In genomic region chr2:234816056-234816455, GRCh38 we compare ENCODE assay signal across 29 cellular contexts.
DNase-seq lines count a peak whose midpoint lies in the region; ATAC-seq, FAIRE-seq and TF ChIP-seq lines count a peak whose summit lies in the region.
"Had no signal": no experiment of that assay in that cellular context is flagged by ENCODE, and none has a peak within 500 bp of the region (broad histone marks: within the 10 kb centered on the region; RNA-seq: fewer than 3 reads in every experiment).

No MANE protein-coding gene starts in this region.

- H3K18ac ChIP-seq in mesendoderm (ENCODE audit: low read length) = no peak overlapping the region

- H3K4me1 ChIP-seq in pancreas (no peaks in the 10 kb centered on the region), mesendoderm (ENCODE audit: control insufficient read depth, low read depth, low read length) (no peaks in the 10 kb centered on the region), foreskin keratinocyte (no peaks in the 10 kb centered on the region)

- peak overlapping the region; percentile 45 for H3K27ac Mint-ChIP-seq in endothelial cell (ENCODE audit: unreplicated experiment)
- H3K27ac Mint-ChIP-seq in nephron progenitor cell = peak overlapping the region; percentile 58
- no peak overlapping the region for H3K27ac Mint-ChIP-seq in type B pancreatic cell
- H3K27ac Mint-ChIP-seq: IgD-negative memory B cell had no signal

- intact Hi-C loops in pancreas (cut with DNase I) = no loop called here

- no peak overlapping the region for H2BK15ac ChIP-seq in mesendoderm (replicated peaks; ENCODE audit: low read depth)

- H2BK5ac ChIP-seq in mesendoderm (ENCODE audit: low read length) = no peak overlapping the region

- no peak overlapping the region for H3K4me3 ChIP-seq in pancreas
- H3K4me3 ChIP-seq in mesendoderm (ENCODE audit: low read length) = no peak overlapping the region
- H3K4me3 ChIP-seq: PC-9 had no signal

- no peak overlapping the region for H3K23ac ChIP-seq in mesendoderm (ENCODE audit: low read length)

- H3K27me3 Mint-ChIP-seq in endothelial cell (ENCODE audit: unreplicated experiment) (peaks cover 5% of the 10 kb centered on the region), nephron progenitor cell (ENCODE audit: low read depth, poor library complexity) (peaks cover 4% of the 10 kb centered on the region), type B pancreatic cell (peaks cover 3% of the 10 kb centered on the region)

- TF ChIP-seq CTCF in endothelial cell (IDR thresholded peaks at IDR 0.05; ENCODE audit: unreplicated experiment) (no peak), nephron progenitor cell (IDR thresholded peaks at IDR 0.05) (no peak), type B pancreatic cell (conservative IDR thresholded peaks at IDR 0.05) (no peak), pancreas (IDR thresholded peaks at IDR 0.05) (no peak), foreskin keratinocyte (conservative IDR thresholded peaks at IDR 0.05) (no peak)

- no peak overlapping the region for H4K8ac ChIP-seq in mesendoderm (ENCODE audit: low read depth, low read length)

- H3K36me3 Mint-ChIP-seq in endothelial cell (ENCODE audit: low read depth, unreplicated experiment) (peaks cover 2% of the 10 kb centered on the region), nephron progenitor cell (ENCODE audit: low read depth) (no peaks in the 10 kb centered on the region), type B pancreatic cell (no peaks in the 10 kb centered on the region)
- H3K36me3 Mint-ChIP-seq: IgD-negative memory B cell had no signal

- no peak overlapping the region for H2BK120ac ChIP-seq in mesendoderm (ENCODE audit: low read depth, low read length)

- H3K9me3 Mint-ChIP-seq in endothelial cell (ENCODE audit: unreplicated experiment) (no peaks in the 10 kb centered on the region), nephron progenitor cell (no peaks in the 10 kb centered on the region), type B pancreatic cell (no peaks in the 10 kb centered on the region)
- H3K9me3 Mint-ChIP-seq: IgD-negative memory B cell had no signal

- H3K9ac ChIP-seq in mesendoderm (ENCODE audit: low read length) = no peak overlapping the region

- no peak overlapping the region for H3K4me2 ChIP-seq in mesendoderm (ENCODE audit: low read length)
- H3K4me2 ChIP-seq: PC-9 had no signal

- H3K56ac ChIP-seq in mesendoderm (ENCODE audit: low read length) = no peak overlapping the region

- no peaks in the 10 kb centered on the region for H3K36me3 ChIP-seq in pancreas
- no peaks in the 10 kb centered on the region for H3K36me3 ChIP-seq in mesendoderm (ENCODE audit: control insufficient read depth, insufficient read depth, low read length)

- peaks cover 26% of the 10 kb centered on the region for H3K4me1 Mint-ChIP-seq in endothelial cell (ENCODE audit: unreplicated experiment)
- H3K4me1 Mint-ChIP-seq in nephron progenitor cell = peaks cover 34% of the 10 kb centered on the region
- peaks cover 5% of the 10 kb centered on the region for H3K4me1 Mint-ChIP-seq in type B pancreatic cell (ENCODE audit: unreplicated experiment)

- 77 to 87% methylated on average over 4 of the region's 4 CpGs for WGBS in pancreas, 2 donors
- no CpG with 5 or more reads among the region's 4 CpGs for WGBS in mesendoderm (ENCODE audit: extremely low coverage, insufficient coverage, low lambda C conversion rate)

- no peak for FAIRE-seq in pancreas (lab: Jason Lieb, UNC)
- FAIRE-seq: D721Med, GM18507, HTR-8/SVneo had no signal

- H2AK5ac ChIP-seq in mesendoderm (ENCODE audit: low read length) = no peak overlapping the region

- H3K79me2 ChIP-seq in mesendoderm (ENCODE audit: control insufficient read depth, insufficient read depth, low read length) = no peaks in the 10 kb centered on the region

- ATAC-seq in pancreas = no peak
- ATAC-seq in foreskin keratinocyte = no peak
- ATAC-seq: SK-N-SH treated with all-trans-retinoic acid at 6 μM for 48 hours had no signal

- no peak overlapping the region for H3K27ac ChIP-seq in pancreas
- no peak overlapping the region for H3K27ac ChIP-seq in mesendoderm (ENCODE audit: low read depth, low read length)
- no peak overlapping the region for H3K27ac ChIP-seq in foreskin keratinocyte
- H3K27ac ChIP-seq: 22Rv1, C4-2B, PC-9, RWPE1 had no signal

- H4K5ac ChIP-seq in mesendoderm (ENCODE audit: low read length) = no peak overlapping the region

- H3K9me3 ChIP-seq in pancreas = no peaks in the 10 kb centered on the region

- no peak overlapping the region for H3K4me3 Mint-ChIP-seq in endothelial cell (ENCODE audit: unreplicated experiment)
- H3K4me3 Mint-ChIP-seq in nephron progenitor cell = no peak overlapping the region
- H3K4me3 Mint-ChIP-seq in type B pancreatic cell = peak overlapping the region; percentile 24
- H3K4me3 Mint-ChIP-seq: IgD-negative memory B cell had no signal

- DNase-seq in NCI-H748 (lab: John Stamatoyannopoulos, UW; ENCODE audit: unreplicated experiment) (peak; percentile 21), NCI-H748 treated with DMSO at 0.1 percent for 48 hours (lab: John Stamatoyannopoulos, UW) (no peak), endothelial cell (ENCODE audit: low spot score) (no peak), nephron progenitor cell (no peak), type B pancreatic cell (ENCODE audit: extremely low spot score, unreplicated experiment) (no peak), pancreas (no peak), mesendoderm (no peak), foreskin keratinocyte (no peak)
- DNase-seq: ACHN, DMS53, GDM1, GOT3, HCEC 1CT, Karpas-422, NCI-H1048, NCI-H1417 treated with DMSO at 0.1 percent for 48 hours, NCI-H187, NCI-H446, NCI-H526 treated with DMSO at 0.1 percent for 48 hours, SHP77 treated with DMSO at 0.1 percent for 48 hours had no signal

- no peak overlapping the region for H3K4ac ChIP-seq in mesendoderm (ENCODE audit: low read depth, low read length)

- H3K27me3 ChIP-seq in pancreas (no peaks in the 10 kb centered on the region), mesendoderm (ENCODE audit: insufficient read depth, low read length, poor library complexity) (no peaks in the 10 kb centered on the region), foreskin keratinocyte (peaks cover 64% of the 10 kb centered on the region)

- H3K79me1 ChIP-seq in mesendoderm (ENCODE audit: low read length) = no peaks in the 10 kb centered on the region
